8 cellular contexts compared by ENCODE assay signal in genomic region chr20:35663516-35663812, GRCh38. TPM values are rescaled to one million over a fixed set of nuclear protein-coding genes. Genes with fewer than 3 reads are reported as not detected.
A peak's percentile ranks its signal among the peaks of the same experiment; 100 is the strongest.
DNase-seq lines count a peak whose midpoint lies in the region; ATAC-seq and TF ChIP-seq lines count a peak whose summit lies in the region.

No MANE protein-coding gene starts in this region.

- peak overlapping the region in 1 of 2 experiments; percentile 94; a peak in 1 of 4 replicates for H3K27ac ChIP-seq in SK-N-SH (ENCODE audit: low read depth in 2 of 2, low read length in 1 of 2)
- peak overlapping the region; percentile 92 for H3K27ac ChIP-seq in right cardiac atrium (ENCODE audit: low read length)
- peak overlapping the region; percentile 95 to 100 (median 99) for H3K27ac ChIP-seq in spleen

- POLR2A ChIA-PET in SK-N-SH (lab: Yijun Ruan, JAX): interaction anchor here (0.9 to 2.3 kb wide), 5 partner anchors 22 to 291 kb away, joined by 3 to 33 read pairs (median 5); partner anchors contain the start of genes RBM39, SCAND1 and SPAG4
- POLR2A ChIA-PET in activated CD4-positive, alpha-beta memory T cell treated with anti-CD3 and anti-CD28 coated beads, Interleukin-2, amount 10 ng/mL, durations not matched to agents 7 days and 5 days (lab: Charles Lee): interaction anchor here (0.7 to 10.3 kb wide), 32 partner anchors 10 to 1671 kb away, joined by 3 to 198 read pairs (median 7); partner anchors contain the start of genes CEP250, EDEM2, ERGIC3 and NFS1

- peaks cover 56% of the 10 kb centered on the region for H3K4me1 Mint-ChIP-seq in activated CD4-positive, alpha-beta memory T cell treated with anti-CD3 and anti-CD28 coated beads, Interleukin-2, amount 10 ng/mL, durations not matched to agents 7 days and 5 days

- DNase-seq in SK-N-SH (no peak), right cardiac atrium (no peak), spleen (no peak), DMS79 treated with DMSO at 0.1 percent for 48 hours (lab: John Stamatoyannopoulos, UW) (no peak), NCI-H226 (no peak)
- DNase-seq in activated CD4-positive, alpha-beta memory T cell treated with anti-CD3 and anti-CD28 coated beads, Interleukin-2, amount 10 ng/mL, durations not matched to agents 7 days and 5 days: no peak

- H4K20me1 ChIP-seq in SK-N-SH (ENCODE audit: insufficient read depth): peaks cover 56% of the 10 kb centered on the region

- no peak for TF ChIP-seq CTCF in SK-N-SH (IDR thresholded peaks at IDR 0.05)
- no peak for TF ChIP-seq CTCF in spleen (IDR thresholded peaks at IDR 0.05 in 8 of 11, conservative IDR thresholded peaks at IDR 0.05 in 3 of 11)

- H3K27ac Mint-ChIP-seq in activated CD4-positive, alpha-beta memory T cell treated with anti-CD3 and anti-CD28 coated beads, Interleukin-2, amount 10 ng/mL, durations not matched to agents 7 days and 5 days: peak overlapping the region; percentile 98

- H3K9me3 Mint-ChIP-seq in activated CD4-positive, alpha-beta memory T cell treated with anti-CD3 and anti-CD28 coated beads, Interleukin-2, amount 10 ng/mL, durations not matched to agents 7 days and 5 days: no peaks in the 10 kb centered on the region

- peak overlapping the region; percentile 95 for H3K4me3 Mint-ChIP-seq in activated CD4-positive, alpha-beta memory T cell treated with anti-CD3 and anti-CD28 coated beads, Interleukin-2, amount 10 ng/mL, durations not matched to agents 7 days and 5 days

- H3K9me3 ChIP-seq in SK-N-SH (no peaks in the 10 kb centered on the region), right cardiac atrium (ENCODE audit: control insufficient read depth, low read length) (no peaks in the 10 kb centered on the region), spleen (no peaks in the 10 kb centered on the region)

- ATAC-seq in SK-N-SH treated with all-trans-retinoic acid at 6 μM for 48 hours (no peak; the same call in 2 of the 3 replicates), right cardiac atrium (peak; percentile 2 to 10), HG02571 (IDR thresholded peaks at IDR 0.05; ENCODE audit: unreplicated experiment) (no peak)

- H3K27me3 Mint-ChIP-seq in activated CD4-positive, alpha-beta memory T cell treated with anti-CD3 and anti-CD28 coated beads, Interleukin-2, amount 10 ng/mL, durations not matched to agents 7 days and 5 days: no peaks in the 10 kb centered on the region

- no peaks in the 10 kb centered on the region for H3K27me3 ChIP-seq in SK-N-SH (ENCODE audit: insufficient read depth)
- H3K27me3 ChIP-seq in right cardiac atrium (ENCODE audit: control insufficient read depth, insufficient read depth): no peaks in the 10 kb centered on the region
- H3K27me3 ChIP-seq in spleen (replicated peaks in 1 of 7): no peaks in the 10 kb centered on the region

- H3K9ac ChIP-seq in SK-N-SH: peak overlapping the region; percentile 98

- TF ChIP-seq POLR2A in spleen (IDR thresholded peaks at IDR 0.05): no peak

- CTCF ChIA-PET in SK-N-SH (lab: Yijun Ruan, JAX): interaction anchor here (0.9 to 2.2 kb wide), 4 partner anchors 36 to 327 kb away, joined by 3 to 15 read pairs (median 4); partner anchors contain the start of genes NFS1 and ROMO1
- CTCF ChIA-PET in activated CD4-positive, alpha-beta memory T cell treated with anti-CD3 and anti-CD28 coated beads, Interleukin-2, amount 10 ng/mL, durations not matched to agents 7 days and 5 days (lab: Charles Lee): interaction anchor here (0.9 to 3.0 kb wide), 7 partner anchors 8 to 291 kb away, joined by 3 to 24 read pairs (median 3); partner anchors contain the start of genes SCAND1 and SPAG4

- H3K4me2 ChIP-seq in SK-N-SH: peak overlapping the region; percentile 97

- H3K4me1 ChIP-seq in SK-N-SH (ENCODE audit: control insufficient read depth in 1 of 2, insufficient read depth in 2 of 2, low read depth in 1 of 2, low read length in 1 of 2) (peaks cover 10 to 13% of the 10 kb centered on the region in 2 experiments; a peak in 2 of 4 replicates), right cardiac atrium (ENCODE audit: control insufficient read depth, insufficient read depth, low read length) (peaks cover 5% of the 10 kb centered on the region), spleen (peaks cover 40 to 63% (median 56%) of the 10 kb centered on the region in 6 donors)

- H3K9me2 ChIP-seq in SK-N-SH: no peaks in the 10 kb centered on the region

- TF ChIP-seq EP300 in SK-N-SH (IDR thresholded peaks at IDR 0.05; ENCODE audit: borderline replicate concordance in 1 of 2, low read depth in 1 of 2, low read length in 1 of 2): no peak

- intact Hi-C loops in right cardiac atrium (cut with DNase I): no loop called here
- intact Hi-C loops in spleen (cut with DNase I; ENCODE audit: low total_unique reads): loop anchor here (5.0 kb wide), 1 partner anchor 46 kb away; the partner anchor contains the start of gene SPAG4

- peaks cover 64% of the 10 kb centered on the region for H3K79me2 ChIP-seq in SK-N-SH (ENCODE audit: insufficient read depth)

- H3K36me3 Mint-ChIP-seq in activated CD4-positive, alpha-beta memory T cell treated with anti-CD3 and anti-CD28 coated beads, Interleukin-2, amount 10 ng/mL, durations not matched to agents 7 days and 5 days (ENCODE audit: low read depth): peaks cover 49% of the 10 kb centered on the region

- peaks cover 26% of the 10 kb centered on the region for H3F3A ChIP-seq in SK-N-SH (replicated peaks; ENCODE audit: insufficient read depth)

- peak overlapping the region; percentile 78 to 83 for H3K4me3 ChIP-seq in SK-N-SH (ENCODE audit: low read depth in 2 of 2, low read length in 1 of 2)
- peak overlapping the region; percentile 72 for H3K4me3 ChIP-seq in right cardiac atrium (ENCODE audit: low read length)
- peak overlapping the region; percentile 57 to 85 (median 70) for H3K4me3 ChIP-seq in spleen

- peaks cover 5% of the 10 kb centered on the region in 2 experiments for H3K36me3 ChIP-seq in SK-N-SH (replicated peaks in 1 of 2; ENCODE audit: control insufficient read depth in 1 of 2, insufficient read depth in 2 of 2, low read length in 1 of 2)
- peaks cover 0 to 11% (median 1%) of the 10 kb centered on the region in 6 donors for H3K36me3 ChIP-seq in spleen

- no peak for TF ChIP-seq RAD21 in SK-N-SH (IDR thresholded peaks at IDR 0.05; ENCODE audit: low read length)

- 0% methylated on average over 7 of the region's 7 CpGs for WGBS in SK-N-SH (ENCODE audit: low lambda C conversion rate)
- whole genome bisulfite sequencing in right cardiac atrium: under 1% methylated on average over 7 of the region's 7 CpGs
- 0 to 2% (median 1%) methylated on average over 7 of the region's 7 CpGs for WGBS in spleen, 5 donors

- H2AFZ ChIP-seq in SK-N-SH (ENCODE audit: low read depth): no peak overlapping the region

TF ChIP-seq in SK-N-SH, 30 proteins besides CTCF, POLR2A, EP300 and RAD21 (continues in another document):
- TF ChIP-seq GATA2 (CRISPR knock-in tag; IDR thresholded peaks at IDR 0.05): no peak

TF ChIP-seq in SK-N-SH treated with all-trans-retinoic acid at 6 μM for 48 hours, 23 proteins besides CTCF, POLR2A, EP300 and RAD21 (continues in another document):
- TF ChIP-seq ZFP3 (CRISPR knock-in tag; IDR thresholded peaks at IDR 0.05) (no peak), BACH2 (CRISPR knock-in tag; IDR thresholded peaks at IDR 0.05; ENCODE audit: borderline replicate concordance) (no peak), TOX (CRISPR knock-in tag; IDR thresholded peaks at IDR 0.05; ENCODE audit: borderline replicate concordance) (no peak)

RNA-seq across cellular contexts. Expression of gene CPNE1, which starts 1.2 kb away (rescaled TPM):
- polyA plus RNA-seq in SK-N-SH (2012; rRNA removed) (217 and 279 TPM in 2 replicates), right cardiac atrium (63.2 TPM), spleen (100 to 1,000 TPM; 183 to 215 (median 203) TPM)
- 131 and 171 TPM in 2 replicates for polyA plus RNA-seq in SK-N-SH (2012; cell fraction: cytosol; rRNA removed)
- polyA plus RNA-seq in SK-N-SH (2012; cell fraction: nucleus; rRNA removed): 585 and 668 TPM in 2 replicates
- total RNA-seq in activated CD4-positive, alpha-beta memory T cell treated with anti-CD3 and anti-CD28 coated beads, Interleukin-2, amount 10 ng/mL, durations not matched to agents 7 days and 5 days: 100 to 1,000 TPM; 239 to 243 TPM
- total RNA-seq in right cardiac atrium (10 to 100 TPM; 67.5 to 82.7 (median 77.9) TPM), spleen (100 to 1,000 TPM in 6 of 7 donors, 10 to 100 TPM in 1; 93.9 to 247 (median 234) TPM)

RNA-seq across cellular contexts. Expression of gene RBM12, which starts 1.2 kb away (rescaled TPM):
- polyA plus RNA-seq in SK-N-SH (2012; rRNA removed) (41.9 and 56.7 TPM in 2 replicates), right cardiac atrium (8.7 TPM), spleen (10 to 100 TPM; 10.6 to 17.9 (median 14.4) TPM)
- 37.7 and 43.4 TPM in 2 replicates for polyA plus RNA-seq in SK-N-SH (2012; cell fraction: cytosol; rRNA removed)
- polyA plus RNA-seq in SK-N-SH (2012; cell fraction: nucleus; rRNA removed): 55.0 and 78.3 TPM in 2 replicates
- total RNA-seq in activated CD4-positive, alpha-beta memory T cell treated with anti-CD3 and anti-CD28 coated beads, Interleukin-2, amount 10 ng/mL, durations not matched to agents 7 days and 5 days: 100 to 1,000 TPM; 115 to 116 TPM
- total RNA-seq in right cardiac atrium (10 to 100 TPM; 46.1 to 59.1 (median 53.6) TPM), spleen (100 to 1,000 TPM in 1 of 7 donors, 10 to 100 TPM in 6; 44.6 to 100 (median 89.1) TPM)

RNA-seq across cellular contexts. Expression of gene NFS1, which starts 35.7 kb away (rescaled TPM):
- 75.6 and 89.7 TPM in 2 replicates for polyA plus RNA-seq in SK-N-SH (2012; rRNA removed)
- 53.8 and 62.8 TPM in 2 replicates for polyA plus RNA-seq in SK-N-SH (2012; cell fraction: cytosol; rRNA removed)
- 73.7 and 115 TPM in 2 replicates for polyA plus RNA-seq in SK-N-SH (2012; cell fraction: nucleus; rRNA removed)
- 10 to 100 TPM; 28.3 to 30.8 TPM for total RNA-seq in activated CD4-positive, alpha-beta memory T cell treated with anti-CD3 and anti-CD28 coated beads, Interleukin-2, amount 10 ng/mL, durations not matched to agents 7 days and 5 days
- total RNA-seq in right cardiac atrium: 10 to 100 TPM; 29.2 to 41.7 (median 35.2) TPM
- 36.5 TPM for polyA plus RNA-seq in right cardiac atrium
- total RNA-seq in spleen: 10 to 100 TPM; 22.8 to 40.8 (median 25.6) TPM
- polyA plus RNA-seq in spleen: 10 to 100 TPM; 21.3 to 33.8 (median 29.7) TPM

RNA-seq across cellular contexts. Expression of gene ROMO1, which starts 35.7 kb away (rescaled TPM):
- polyA plus RNA-seq in SK-N-SH (2012; rRNA removed) (1,087 and 1,273 TPM in 2 replicates), right cardiac atrium (379 TPM), spleen (100 to 1,000 TPM; 333 to 372 (median 354) TPM)
- 759 and 965 TPM in 2 replicates for polyA plus RNA-seq in SK-N-SH (2012; cell fraction: cytosol; rRNA removed)
- polyA plus RNA-seq in SK-N-SH (2012; cell fraction: nucleus; rRNA removed): 308 and 746 TPM in 2 replicates
- 100 to 1,000 TPM in 1 of 2 experiments, 10 to 100 TPM in 1; 98.4 to 114 TPM for total RNA-seq in activated CD4-positive, alpha-beta memory T cell treated with anti-CD3 and anti-CD28 coated beads, Interleukin-2, amount 10 ng/mL, durations not matched to agents 7 days and 5 days
- total RNA-seq in right cardiac atrium (100 to 1,000 TPM; 156 to 187 (median 168) TPM), spleen (100 to 1,000 TPM in 3 of 7 donors, 10 to 100 TPM in 4; 66.2 to 166 (median 75.7) TPM)

RNA-seq across cellular contexts. Expression of gene SPAG4, which starts 47.8 kb away (rescaled TPM):
- 5.9 and 6.9 TPM in 2 replicates for polyA plus RNA-seq in SK-N-SH (2012; rRNA removed)
- polyA plus RNA-seq in SK-N-SH (2012; cell fraction: cytosol; rRNA removed): 2.1 and 3.0 TPM in 2 replicates
- polyA plus RNA-seq in SK-N-SH (2012; cell fraction: nucleus; rRNA removed): 31.8 and 41.3 TPM in 2 replicates
- total RNA-seq in activated CD4-positive, alpha-beta memory T cell treated with anti-CD3 and anti-CD28 coated beads, Interleukin-2, amount 10 ng/mL, durations not matched to agents 7 days and 5 days: 1 to 10 TPM; 6.5 to 6.9 TPM
- 1 to 10 TPM; 3.7 to 5.0 (median 4.4) TPM for total RNA-seq in right cardiac atrium
- polyA plus RNA-seq in right cardiac atrium: 6.7 TPM
- total RNA-seq in spleen: 10 to 100 TPM in 5 of 7 donors, 1 to 10 TPM in 2; 2.5 to 32.1 (median 14.7) TPM
- polyA plus RNA-seq in spleen: 10 to 100 TPM in 1 of 3 donors, 1 to 10 TPM in 2; 5.2 to 10.9 (median 5.7) TPM

Comparison
In these comparisons a context has a peak if more than half of its experiments do, and no peak if none do; other contexts are left out.
1. ATAC-seq: peak in right cardiac atrium (2 of 2); none in SK-N-SH treated with all-trans-retinoic acid at 6 μM for 48 hours (single experiment) and HG02571 (single experiment).
2. Peak in every context shown above with its lines, with median percentiles within 50 percentile points of each other: H3K4me3 ChIP-seq.